In the genomic region with DNA sequence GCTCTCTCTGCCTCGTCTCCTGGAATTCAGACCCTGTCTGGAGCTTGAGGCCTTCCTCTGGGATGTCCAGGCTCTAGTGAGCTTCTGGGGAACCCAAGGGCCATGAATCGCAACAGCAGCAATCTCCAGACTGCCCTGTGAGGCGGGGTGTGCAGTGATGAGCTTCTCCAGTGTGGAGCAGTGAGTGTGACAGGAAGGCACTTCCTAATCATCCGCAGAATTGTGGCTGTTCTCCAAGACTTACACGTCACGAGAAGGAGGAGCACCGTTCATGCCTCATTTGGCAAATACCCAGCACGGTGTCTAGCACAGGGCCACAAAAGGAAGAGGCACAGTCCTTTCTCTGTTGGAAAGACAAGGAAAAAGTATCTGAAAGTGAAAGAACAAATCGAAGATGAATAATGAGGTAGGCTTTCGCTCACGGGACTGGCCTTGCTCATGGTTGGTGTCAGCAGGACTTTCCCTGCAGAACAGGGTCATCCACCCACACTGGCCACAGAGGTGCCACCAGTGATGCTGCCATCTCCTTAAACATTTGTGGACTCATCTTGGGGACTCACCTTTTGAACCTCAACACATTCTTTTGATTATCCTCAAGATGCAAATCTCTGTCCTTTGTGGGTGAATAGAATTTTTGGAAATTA, we compare ENCODE assay signal across 10 cellular contexts.
DNase-seq lines count a peak whose midpoint lies in the region; ATAC-seq and TF ChIP-seq lines count a peak whose summit lies in the region.
"Had no signal": no experiment of that assay in that cellular context is flagged by ENCODE, and none has a peak within 500 bp of the region (broad histone marks: within the 10 kb centered on the region; RNA-seq: fewer than 3 reads in every experiment).

No MANE protein-coding gene starts in this region.

- H3K4me3 ChIP-seq in choroid plexus epithelial cell (ENCODE audit: low read depth, low read length) (peak overlapping the region; percentile 28), lower leg skin (ENCODE audit: low read depth, poor library complexity, severe bottlenecking) (no peak overlapping the region), vagina (no peak overlapping the region)

- TF ChIP-seq POLR2A in lower leg skin (IDR thresholded peaks at IDR 0.05) (no peak), vagina (IDR thresholded peaks at IDR 0.05) (no peak)

- no peaks in the 10 kb centered on the region for H3K9me3 ChIP-seq in vagina
- H3K9me3 ChIP-seq: Caco-2 had no signal

- TF ChIP-seq CTCF in choroid plexus epithelial cell (conservative IDR thresholded peaks at IDR 0.05; ENCODE audit: low read depth, low read length) (no peak), lower leg skin (IDR thresholded peaks at IDR 0.05) (no peak), vagina (IDR thresholded peaks at IDR 0.05) (no peak), type B pancreatic cell (conservative IDR thresholded peaks at IDR 0.05) (no peak)

- H3K27ac ChIP-seq in vagina, result peak overlapping the region; percentile 56

- H3K4me3 Mint-ChIP-seq in type B pancreatic cell, result no peak overlapping the region

- no peaks in the 10 kb centered on the region for H3K36me3 ChIP-seq in vagina

- no peak overlapping the region for H3K27ac Mint-ChIP-seq in type B pancreatic cell

- H3K9me3 Mint-ChIP-seq in type B pancreatic cell, result no peaks in the 10 kb centered on the region

- no peaks in the 10 kb centered on the region for H3K27me3 ChIP-seq in vagina

- peak; percentile 1 for DNase-seq in stimulated activated naive CD4-positive, alpha-beta T cell treated with Interleukin-2 at 50 U/mL for 16 hours (lab: John Stamatoyannopoulos, UW)
- DNase-seq in stimulated activated naive CD4-positive, alpha-beta T cell (lab: John Stamatoyannopoulos, UW), result no peak
- DNase-seq in choroid plexus epithelial cell (ENCODE audit: low read depth), result peak; percentile 91
- DNase-seq in lower leg skin (ENCODE audit: low spot score in 2 of 2), result peak; percentile 76 to 93
- no peak for DNase-seq in vagina (ENCODE audit: extremely low spot score in 2 of 2)
- no peak for DNase-seq in type B pancreatic cell (ENCODE audit: extremely low spot score, unreplicated experiment)
- no peak for DNase-seq in OCI-M2 (lab: John Stamatoyannopoulos, UW; ENCODE audit: unreplicated experiment)
- DNase-seq: Caco-2, NCI-H2107 had no signal

- intact Hi-C loops in lower leg skin (cut with DNase I; ENCODE audit: low total_unique reads), result no loop called here
- intact Hi-C loops in vagina (cut with DNase I), result no loop called here

- peaks cover under 1% of the 10 kb centered on the region for H3K36me3 Mint-ChIP-seq in type B pancreatic cell

- H3K4me1 ChIP-seq in vagina, result peaks cover 61% of the 10 kb centered on the region

- 33 to 40% methylated on average over 11 of the region's 11 CpGs for WGBS in lower leg skin, 2 donors

- H3K27me3 Mint-ChIP-seq in type B pancreatic cell, result no peaks in the 10 kb centered on the region

- ATAC-seq in GM21717 (IDR thresholded peaks at IDR 0.05; ENCODE audit: unreplicated experiment), result no peak

- H3K4me1 Mint-ChIP-seq in type B pancreatic cell (ENCODE audit: unreplicated experiment), result peaks cover 41% of the 10 kb centered on the region

Comparison
In these comparisons a context has a peak if more than half of its experiments do, and no peak if none do; other contexts are left out.
1. DNase-seq: peak in stimulated activated naive CD4-positive, alpha-beta T cell treated with Interleukin-2 at 50 U/mL for 16 hours (single experiment), choroid plexus epithelial cell (single experiment) and lower leg skin (2 of 2); none in stimulated activated naive CD4-positive, alpha-beta T cell (0 of 6), vagina (0 of 2), type B pancreatic cell (single experiment) and OCI-M2 (single experiment).